In the genomic region with DNA sequence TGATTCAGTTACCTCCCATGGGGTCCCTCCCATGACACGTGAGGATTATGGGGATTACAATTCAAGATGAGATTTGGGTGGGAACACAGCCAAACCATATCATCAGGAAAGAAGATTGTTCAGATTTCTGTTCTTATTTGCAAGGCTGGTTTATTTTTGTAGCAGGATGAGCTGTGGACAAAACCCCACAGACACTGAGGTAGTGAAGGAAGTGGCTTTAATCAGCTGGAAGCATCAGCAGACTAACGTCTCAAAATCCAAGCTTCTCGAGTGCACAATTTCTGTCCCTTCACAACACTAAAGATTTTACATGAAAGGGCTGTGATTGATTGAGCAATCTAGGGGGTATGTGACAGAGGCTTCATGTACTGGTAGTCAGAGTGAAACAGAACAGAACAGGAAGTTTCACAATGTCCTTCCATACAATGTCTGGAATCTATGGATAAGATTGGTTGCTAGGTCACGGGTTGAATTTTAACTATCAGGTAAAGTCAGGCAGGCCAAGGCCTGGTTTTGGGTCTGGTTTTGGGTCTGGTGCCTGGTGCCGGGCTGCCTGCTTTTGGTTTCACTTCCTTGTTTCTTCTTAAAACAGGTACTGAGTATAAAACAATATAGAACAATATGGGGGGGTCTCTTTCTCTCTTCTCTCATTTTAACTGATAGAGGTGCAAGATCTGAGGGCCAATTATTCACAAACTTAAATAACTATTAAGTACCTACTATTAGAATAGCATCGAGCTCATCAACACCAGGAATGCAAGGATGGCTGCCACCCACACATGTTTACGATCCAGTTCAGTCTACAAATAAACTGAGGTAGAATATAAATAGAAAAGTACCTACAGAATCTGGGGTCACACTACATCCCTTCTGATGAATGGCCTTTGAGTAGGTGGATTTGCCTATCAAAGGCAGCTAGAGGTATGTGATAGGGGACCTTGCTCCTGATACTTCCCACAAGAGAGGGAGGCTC, we compare ENCODE assay signal across 10 cellular contexts.
DNase-seq lines count a peak whose midpoint lies in the region; ATAC-seq and TF ChIP-seq lines count a peak whose summit lies in the region.
"Had no signal": no experiment of that assay in that cellular context is flagged by ENCODE, and none has a peak within 500 bp of the region (broad histone marks: within the 10 kb centered on the region; RNA-seq: fewer than 3 reads in every experiment).

No MANE protein-coding gene starts in this region.

- ATAC-seq in PC-3, result no peak
- ATAC-seq in HG03342 (IDR thresholded peaks at IDR 0.05; ENCODE audit: unreplicated experiment), result no peak
- ATAC-seq in HG02970 (IDR thresholded peaks at IDR 0.05; ENCODE audit: low FRiP score, unreplicated experiment), result no peak
- ATAC-seq in HG03354 (IDR thresholded peaks at IDR 0.05; ENCODE audit: poor library complexity, severe bottlenecking, unreplicated experiment), result no peak
- ATAC-seq: activated CD8-positive, alpha-beta T cell treated with anti-CD3 and anti-CD28 coated beads, Interleukin-2, amount 10 ng/mL, durations not matched to agents 7 days and 5 days had no signal

- DNase-seq in ELF-1 (ENCODE audit: low read depth, low spot score) (peak; percentile 63), PC-3 (peak; percentile 28), epithelial cell of prostate (ENCODE audit: low read depth, low spot score) (no peak), pons (ENCODE audit: low spot score) (peak; percentile 61), NK-92 (lab: John Stamatoyannopoulos, UW; ENCODE audit: unreplicated experiment) (no peak)
- DNase-seq: activated CD8-positive, alpha-beta T cell treated with anti-CD3 and anti-CD28 coated beads, Interleukin-2, amount 10 ng/mL, durations not matched to agents 7 days and 5 days; NCI-H187 treated with DMSO at 0.1 percent for 48 hours had no signal

- intact Hi-C loops in PC-3 (cut with micrococcal nuclease), result no loop called here

- H3K27ac ChIP-seq in PC-3 (ENCODE audit: low read length), result peak overlapping the region; percentile 100
- peak overlapping the region; percentile 95 for H3K27ac ChIP-seq in epithelial cell of prostate

- CTCF ChIA-PET in PC-3 (lab: Charles Lee), result no interaction called here

- no peak overlapping the region for H2AFZ ChIP-seq in PC-3 (ENCODE audit: low read length)

- no peaks in the 10 kb centered on the region for H3K79me2 ChIP-seq in PC-3 (ENCODE audit: low read length)

- H3K9ac ChIP-seq in PC-3 (ENCODE audit: low read length), result peak overlapping the region; percentile 82

- POLR2A ChIA-PET in PC-3 (lab: Charles Lee; ENCODE audit: unreplicated experiment), result interaction anchor here (0.6 kb wide), 1 partner anchor 85 kb away, joined by 22 read pairs; no protein-coding TSS in a partner anchor

- peaks cover 9% of the 10 kb centered on the region for H3F3A ChIP-seq in PC-3 (ENCODE audit: low read length, unreplicated experiment)

- no peaks in the 10 kb centered on the region for H3K9me2 ChIP-seq in PC-3 (replicated peaks; ENCODE audit: low read length)

- no TSS peak for BruUV-seq in PC-3 (replicated peaks; lab: Mats Ljungman, UMichigan)

- H3K36me3 ChIP-seq in PC-3 (ENCODE audit: low read depth, low read length), result no peaks in the 10 kb centered on the region

- peak overlapping the region; percentile 78; the same call in 1 of the 2 replicates for H3K4me2 ChIP-seq in PC-3 (ENCODE audit: low read length)

- H3K9me3 ChIP-seq in PC-3 (ENCODE audit: low read length), result no peaks in the 10 kb centered on the region

- H3K4me3 ChIP-seq in PC-3 (ENCODE audit: low read length), result no peak overlapping the region; the same call in 1 of the 2 replicates

- no peaks in the 10 kb centered on the region for H4K20me1 ChIP-seq in PC-3 (ENCODE audit: low read length)

- H3K4me1 ChIP-seq in PC-3 (ENCODE audit: insufficient read depth, low read length), result peaks cover 65% of the 10 kb centered on the region

- TF ChIP-seq CTCF in PC-3 (conservative IDR thresholded peaks at IDR 0.05; ENCODE audit: low read depth, low read length), result no peak

- no peaks in the 10 kb centered on the region for H3K27me3 ChIP-seq in PC-3 (ENCODE audit: low read length)

Comparison
In these comparisons a context has a peak if more than half of its experiments do, and no peak if none do; other contexts are left out.
1. DNase-seq: peak in ELF-1 (single experiment), PC-3 (single experiment) and pons (single experiment); none in epithelial cell of prostate (single experiment) and NK-92 (single experiment).